ENCODE assay signal across 24 cellular contexts in genomic region chr3:168989396-168989795, GRCh38.
DNase-seq lines count a peak whose midpoint lies in the region; ATAC-seq, FAIRE-seq and TF ChIP-seq lines count a peak whose summit lies in the region.
"Had no signal": no experiment of that assay in that cellular context is flagged by ENCODE, and none has a peak within 500 bp of the region (broad histone marks: within the 10 kb centered on the region; RNA-seq: fewer than 3 reads in every experiment).

No MANE protein-coding gene starts in this region.

- DNase-seq in M059J (ENCODE audit: low read depth), result peak; percentile 46
- DNase-seq in RWPE2 (ENCODE audit: low spot score), result no peak
- DNase-seq in endothelial cell of umbilical vein (ENCODE audit: low read depth, low spot score), result peak; percentile 30
- no peak for DNase-seq in left lung
- DNase-seq in DMS53 treated with DMSO at 0.1 percent for 48 hours (lab: John Stamatoyannopoulos, UW; ENCODE audit: unreplicated experiment), result no peak
- no peak for DNase-seq in mucosa of descending colon
- no peak for DNase-seq in activated CD4-positive, alpha-beta T cell treated with anti-CD3 and anti-CD28 coated beads, Interleukin-2, amount 10 ng/mL, durations not matched to agents 24 days and 14 days
- DNase-seq: activated naive CD4-positive, alpha-beta T cell treated with anti-CD3 and anti-CD28 coated beads, Interleukin-2, amount 10 ng/mL, durations not matched to agents 7 days and 5 days; amygdala; caudate nucleus; dorsolateral prefrontal cortex; NCI-H1694; NCI-H774; psoas muscle; Right ventricle myocardium superior had no signal

- no peaks in the 10 kb centered on the region for H3K4me1 Mint-ChIP-seq in activated CD4-positive, alpha-beta T cell treated with anti-CD3 and anti-CD28 coated beads, Interleukin-2, amount 10 ng/mL, durations not matched to agents 24 days and 14 days
- H3K4me1 Mint-ChIP-seq: activated naive CD4-positive, alpha-beta T cell treated with anti-CD3 and anti-CD28 coated beads, Interleukin-2, amount 10 ng/mL, durations not matched to agents 7 days and 5 days had no signal

- H3K4me3 ChIP-seq in RWPE2 (ENCODE audit: severe bottlenecking), result no peak overlapping the region
- no peak overlapping the region for H3K4me3 ChIP-seq in endothelial cell of umbilical vein (replicated peaks in 1 of 3; ENCODE audit: insufficient read depth in 1 of 3, low read depth in 1 of 3, low read length in 3 of 3)
- H3K4me3 ChIP-seq in left lung, result no peak overlapping the region
- H3K4me3 ChIP-seq in mucosa of descending colon, result no peak overlapping the region
- H3K4me3 ChIP-seq: dorsolateral prefrontal cortex, K562, lung, psoas muscle had no signal

- intact Hi-C loops in endothelial cell of umbilical vein (cut with micrococcal nuclease) (no loop called here), left lung (cut with DNase I) (no loop called here), mucosa of descending colon (cut with DNase I, micrococcal nuclease) (no loop called here)
- intact Hi-C loops in activated CD4-positive, alpha-beta T cell treated with anti-CD3 and anti-CD28 coated beads, Interleukin-2, amount 10 ng/mL, durations not matched to agents 24 days and 14 days (cut with micrococcal nuclease), result no loop called here

- FAIRE-seq in endothelial cell of umbilical vein (lab: Jason Lieb, UNC), result peak; percentile 47
- FAIRE-seq: D721Med, GM19239, islet of Langerhans, K562 had no signal

- no peaks in the 10 kb centered on the region for H3K9me3 Mint-ChIP-seq in activated CD4-positive, alpha-beta T cell treated with anti-CD3 and anti-CD28 coated beads, Interleukin-2, amount 10 ng/mL, durations not matched to agents 24 days and 14 days
- H3K9me3 Mint-ChIP-seq: activated naive CD4-positive, alpha-beta T cell treated with anti-CD3 and anti-CD28 coated beads, Interleukin-2, amount 10 ng/mL, durations not matched to agents 7 days and 5 days; activated T-helper 1 cell treated with anti-CD3 and anti-CD28 coated beads, Interleukin-12 subunit alpha, Interleukin-12 subunit beta, Interleukin-2, Interleukin-4 antibody, amounts not matched to agents 30 ng/mL and 10 ng/mL and 1 ng/mL, durations not matched to agents 14 hours and 24 hours and 36 hours; type B pancreatic cell; WTC11 had no signal

- BruUV-seq in endothelial cell of umbilical vein (replicated peaks; lab: Mats Ljungman, UMichigan), result no TSS peak

- no peaks in the 10 kb centered on the region for H4K20me1 ChIP-seq in endothelial cell of umbilical vein (replicated peaks; ENCODE audit: control insufficient read depth, extremely low read depth, insufficient read depth, low read length)

- H2AFZ ChIP-seq in endothelial cell of umbilical vein (ENCODE audit: low read depth, low read length), result no peak overlapping the region

- H3K4me3 Mint-ChIP-seq in activated CD4-positive, alpha-beta T cell treated with anti-CD3 and anti-CD28 coated beads, Interleukin-2, amount 10 ng/mL, durations not matched to agents 24 days and 14 days, result no peak overlapping the region
- H3K4me3 Mint-ChIP-seq: activated naive CD4-positive, alpha-beta T cell treated with anti-CD3 and anti-CD28 coated beads, Interleukin-2, amount 10 ng/mL, durations not matched to agents 7 days and 5 days; activated T-helper 1 cell treated with anti-CD3 and anti-CD28 coated beads, Interleukin-12 subunit alpha, Interleukin-12 subunit beta, Interleukin-2, Interleukin-4 antibody, amounts not matched to agents 30 ng/mL and 10 ng/mL and 1 ng/mL, durations not matched to agents 14 hours and 24 hours and 36 hours; type B pancreatic cell; WTC11 had no signal

- H3K4me2 ChIP-seq in endothelial cell of umbilical vein (ENCODE audit: insufficient read depth, low read length), result no peak overlapping the region

- no peaks in the 10 kb centered on the region for H3K27me3 ChIP-seq in RWPE2 (ENCODE audit: insufficient read depth, poor library complexity, severe bottlenecking)
- no peaks in the 10 kb centered on the region for H3K27me3 ChIP-seq in endothelial cell of umbilical vein (ENCODE audit: control insufficient read depth in 2 of 2, insufficient read depth in 2 of 2, low read length in 2 of 2)
- no peaks in the 10 kb centered on the region for H3K27me3 ChIP-seq in left lung

- no peaks in the 10 kb centered on the region for H3K79me2 ChIP-seq in endothelial cell of umbilical vein (ENCODE audit: control insufficient read depth, insufficient read depth, low read length)

- TF ChIP-seq POLR2A in endothelial cell of umbilical vein (IDR thresholded peaks at IDR 0.05; ENCODE audit: low read depth, low read length), result no peak

- no peak for TF ChIP-seq CTCF in RWPE2 (IDR thresholded peaks at IDR 0.05; ENCODE audit: poor library complexity, severe bottlenecking)
- TF ChIP-seq CTCF in endothelial cell of umbilical vein (IDR thresholded peaks at IDR 0.05; ENCODE audit: extremely low read depth in 1 of 2, insufficient read depth in 1 of 2, low read depth in 1 of 2, low read length in 2 of 2), result no peak
- TF ChIP-seq CTCF in left lung (IDR thresholded peaks at IDR 0.05), result no peak
- no peak for TF ChIP-seq CTCF in mucosa of descending colon (IDR thresholded peaks at IDR 0.05)

- no peak overlapping the region for H3K9ac ChIP-seq in endothelial cell of umbilical vein (replicated peaks; ENCODE audit: extremely low read depth, insufficient read depth, low read length)

- ATAC-seq in RWPE2 (ENCODE audit: low read depth), result peak; percentile 100
- ATAC-seq in left lung, result peak; percentile 34
- no peak for ATAC-seq in mucosa of descending colon
- no peak for ATAC-seq in HG03159 (IDR thresholded peaks at IDR 0.05; ENCODE audit: unreplicated experiment)
- ATAC-seq: K562, psoas muscle, WTC11 had no signal

- H3K4me1 ChIP-seq in RWPE2 (ENCODE audit: insufficient read depth, poor library complexity, severe bottlenecking) (peaks cover 8% of the 10 kb centered on the region), endothelial cell of umbilical vein (ENCODE audit: control insufficient read depth, extremely low read depth, insufficient read depth, low read length) (peaks cover 6% of the 10 kb centered on the region), left lung (no peaks in the 10 kb centered on the region), mucosa of descending colon (ENCODE audit: low read depth) (no peaks in the 10 kb centered on the region)
- H3K4me1 ChIP-seq: psoas muscle had no signal

- POLR2A ChIA-PET in endothelial cell of umbilical vein (lab: Charles Lee), result no interaction called here

- no peaks in the 10 kb centered on the region for H3K9me1 ChIP-seq in endothelial cell of umbilical vein (replicated peaks; ENCODE audit: control insufficient read depth, extremely low read depth, insufficient read depth, low read length)

- no peaks in the 10 kb centered on the region for H3K36me3 Mint-ChIP-seq in activated CD4-positive, alpha-beta T cell treated with anti-CD3 and anti-CD28 coated beads, Interleukin-2, amount 10 ng/mL, durations not matched to agents 24 days and 14 days (ENCODE audit: low read depth)
- H3K36me3 Mint-ChIP-seq: activated naive CD4-positive, alpha-beta T cell treated with anti-CD3 and anti-CD28 coated beads, Interleukin-2, amount 10 ng/mL, durations not matched to agents 7 days and 5 days; type B pancreatic cell; WTC11 had no signal

- H3K9me3 ChIP-seq in RWPE2 (ENCODE audit: severe bottlenecking) (no peaks in the 10 kb centered on the region), endothelial cell of umbilical vein (replicated peaks; ENCODE audit: control insufficient read depth, insufficient read depth, low read length) (no peaks in the 10 kb centered on the region), left lung (no peaks in the 10 kb centered on the region), mucosa of descending colon (no peaks in the 10 kb centered on the region)
- H3K9me3 ChIP-seq: psoas muscle had no signal

- CTCF ChIA-PET in endothelial cell of umbilical vein (lab: Charles Lee), result no interaction called here

- no peaks in the 10 kb centered on the region for H3K27me3 Mint-ChIP-seq in activated CD4-positive, alpha-beta T cell treated with anti-CD3 and anti-CD28 coated beads, Interleukin-2, amount 10 ng/mL, durations not matched to agents 24 days and 14 days
- H3K27me3 Mint-ChIP-seq: activated naive CD4-positive, alpha-beta T cell treated with anti-CD3 and anti-CD28 coated beads, Interleukin-2, amount 10 ng/mL, durations not matched to agents 7 days and 5 days; type B pancreatic cell had no signal

- no peak overlapping the region for H3K27ac Mint-ChIP-seq in activated CD4-positive, alpha-beta T cell treated with anti-CD3 and anti-CD28 coated beads, Interleukin-2, amount 10 ng/mL, durations not matched to agents 24 days and 14 days
- H3K27ac Mint-ChIP-seq: activated naive CD4-positive, alpha-beta T cell treated with anti-CD3 and anti-CD28 coated beads, Interleukin-2, amount 10 ng/mL, durations not matched to agents 7 days and 5 days; activated T-helper 1 cell treated with anti-CD3 and anti-CD28 coated beads, Interleukin-12 subunit alpha, Interleukin-12 subunit beta, Interleukin-2, Interleukin-4 antibody, amounts not matched to agents 30 ng/mL and 10 ng/mL and 1 ng/mL, durations not matched to agents 14 hours and 24 hours and 36 hours; type B pancreatic cell; WTC11 had no signal

- dilution Hi-C loops in endothelial cell of umbilical vein (cut with MboI; ENCODE audit: extremely low pct_ligation_motif_present, low sequenced_read_pairs), result no loop called here

- H3K27ac ChIP-seq in RWPE2 (ENCODE audit: poor library complexity, severe bottlenecking) (no peak overlapping the region), endothelial cell of umbilical vein (ENCODE audit: insufficient read depth, low read depth, low read length) (no peak overlapping the region), left lung (no peak overlapping the region)
- H3K27ac ChIP-seq: dorsolateral prefrontal cortex, psoas muscle had no signal

- H3K36me3 ChIP-seq in RWPE2 (ENCODE audit: low read depth) (no peaks in the 10 kb centered on the region), endothelial cell of umbilical vein (ENCODE audit: control insufficient read depth in 2 of 2, extremely low read depth in 1 of 2, insufficient read depth in 2 of 2, low read length in 2 of 2) (no peaks in the 10 kb centered on the region), left lung (no peaks in the 10 kb centered on the region), mucosa of descending colon (ENCODE audit: low read depth) (no peaks in the 10 kb centered on the region)

TF ChIP-seq in endothelial cell of umbilical vein, 7 proteins besides CTCF, POLR2A, EP300 and RAD21 (continues in another document):
- no peak for TF ChIP-seq POLR2AphosphoS5 (IDR thresholded peaks at IDR 0.05; ENCODE audit: insufficient read depth, low read depth, low read length)
- no peak for TF ChIP-seq EZH2 (IDR thresholded peaks at IDR 0.05; ENCODE audit: borderline replicate concordance, low read depth, low read length, severe bottlenecking)
- no peak for TF ChIP-seq JUN (IDR thresholded peaks at IDR 0.05; ENCODE audit: borderline replicate concordance, insufficient read depth, insufficient read length, low read depth)
- TF ChIP-seq MYC (IDR thresholded peaks at IDR 0.05; ENCODE audit: low read depth, low read length), result no peak
- TF ChIP-seq GATA2 (IDR thresholded peaks at IDR 0.05; ENCODE audit: insufficient read depth, insufficient read length, low read depth, low read length), result no peak
- TF ChIP-seq FOS (IDR thresholded peaks at IDR 0.05; ENCODE audit: borderline replicate concordance, insufficient read depth, low read length), result peak; percentile 32

Comparison
In these comparisons a context has a peak if more than half of its experiments do, and no peak if none do; other contexts are left out.
1. DNase-seq: peak in M059J (single experiment) and endothelial cell of umbilical vein (single experiment); none in RWPE2 (single experiment), left lung (0 of 2), DMS53 treated with DMSO at 0.1 percent for 48 hours (single experiment), mucosa of descending colon (0 of 3) and activated CD4-positive, alpha-beta T cell treated with anti-CD3 and anti-CD28 coated beads, Interleukin-2, amount 10 ng/mL, durations not matched to agents 24 days and 14 days (single experiment).
2. ATAC-seq: peak in RWPE2 (single experiment) and left lung (single experiment); none in mucosa of descending colon (single experiment) and HG03159 (single experiment).